10 cellular contexts compared by ENCODE assay signal in genomic region chr19:33804021-33804799, GRCh38. TPM values are rescaled to one million over a fixed set of nuclear protein-coding genes. Genes with fewer than 3 reads are reported as not detected.
DNase-seq lines count a peak whose midpoint lies in the region; ATAC-seq, FAIRE-seq and TF ChIP-seq lines count a peak whose summit lies in the region.
"Had no signal": no experiment of that assay in that cellular context is flagged by ENCODE, and none has a peak within 500 bp of the region (broad histone marks: within the 10 kb centered on the region; RNA-seq: fewer than 3 reads in every experiment).

No MANE protein-coding gene starts in this region.

- POLR2A ChIA-PET in IMR-90 (lab: Charles Lee; ENCODE audit: unreplicated experiment) (no interaction called here), H1 (lab: Charles Lee; ENCODE audit: partially characterized antibody) (interaction anchor here (1.3 to 2.1 kb wide), 4 partner anchors 9 to 16 kb away, joined by 5 to 8 read pairs (median 7); no protein-coding TSS in a partner anchor)

- H3K14ac ChIP-seq in IMR-90 (replicated peaks; ENCODE audit: low read depth, low read length) (no peak overlapping the region), H1 (ENCODE audit: insufficient read length) (no peak overlapping the region)

- H3K9ac ChIP-seq in IMR-90 (ENCODE audit: low read depth, low read length) (no peak overlapping the region), H1 (replicated peaks in 1 of 4; ENCODE audit: extremely low read depth in 1 of 4, low read depth in 3 of 4, low read length in 3 of 4) (no peak overlapping the region)

- peaks cover 13% of the 10 kb centered on the region for H3K27me3 Mint-ChIP-seq in stimulated activated naive CD8-positive, alpha-beta T cell treated with anti-CD3 and anti-CD28 coated beads, Interleukin-15, amount 100 ng/mL, for 72 hours

- H3K23ac ChIP-seq in IMR-90 (ENCODE audit: low read depth, low read length): no peak overlapping the region
- H3K23ac ChIP-seq in H1 (ENCODE audit: insufficient read length): no peak overlapping the region

- H3K4ac ChIP-seq in IMR-90 (ENCODE audit: low read depth, low read length): no peak overlapping the region
- H3K4ac ChIP-seq in H1 (replicated peaks; ENCODE audit: insufficient read length, low read depth, low read length): no peak overlapping the region

- no TSS peak for BruUV-seq in IMR-90 (replicated peaks; lab: Mats Ljungman, UMichigan)

- peak overlapping the region; percentile 79 for H2AK9ac ChIP-seq in IMR-90 (replicated peaks; ENCODE audit: low read depth, low read length, poor library complexity)

- H3K27me3 ChIP-seq in IMR-90 (ENCODE audit: control insufficient read depth, insufficient read depth, low read length) (no peaks in the 10 kb centered on the region), H1 (replicated peaks in 1 of 4; ENCODE audit: control insufficient read depth in 3 of 4, extremely low read depth in 1 of 4, insufficient read depth in 3 of 4, low read length in 3 of 4) (no peaks in the 10 kb centered on the region), thoracic aorta (replicated peaks; ENCODE audit: insufficient read depth) (no peaks in the 10 kb centered on the region)

- H3K56ac ChIP-seq in IMR-90 (ENCODE audit: extremely low read depth, insufficient read depth, low read length) (no peak overlapping the region), H1 (replicated peaks; ENCODE audit: insufficient read length, low read depth, low read length) (no peak overlapping the region)

- H2AK5ac ChIP-seq in IMR-90 (ENCODE audit: low read depth, low read length) (no peak overlapping the region), H1 (ENCODE audit: low read depth, low read length) (no peak overlapping the region)

- H3K79me1 ChIP-seq in IMR-90 (ENCODE audit: low read depth in 1 of 2, low read length in 2 of 2) (peaks cover 0 to 5% of the 10 kb centered on the region in 2 experiments; a peak in 1 of 4 replicates), H1 (ENCODE audit: low read depth, low read length) (peaks cover 6% of the 10 kb centered on the region; the same call in 1 of the 2 replicates)

- WGBS in IMR-90 (ENCODE audit: extremely low coverage in 2 of 2, insufficient read length in 1 of 2), 2 experiments: 88% methylated on average over 4 of the region's 10 CpGs; no CpG with 5 or more reads in 1 of the 2 experiments
- WGBS in H1 (ENCODE audit: extremely low coverage in 1 of 2, insufficient coverage in 1 of 2, insufficient read length in 1 of 2, insufficient replicate concordance in 2 of 2, low coverage in 1 of 2, low lambda C conversion rate in 2 of 2, missing lambda C conversion rate in 1 of 2), 2 experiments: 90% methylated on average over 10 of the region's 10 CpGs; no CpG with 5 or more reads in 1 of the 2 experiments

- H2AFZ ChIP-seq in IMR-90 (replicated peaks; ENCODE audit: low read length, poor library complexity) (peak overlapping the region; percentile 36), H1 (ENCODE audit: low read length) (no peak overlapping the region)

- H2BK120ac ChIP-seq in IMR-90 (ENCODE audit: low read depth, low read length): no peak overlapping the region
- H2BK120ac ChIP-seq in H1 (replicated peaks; ENCODE audit: low read depth, low read length): no peak overlapping the region

- no peaks in the 10 kb centered on the region for H3K9me3 ChIP-seq in IMR-90 (ENCODE audit: control insufficient read depth, insufficient read depth, low read length)
- no peaks in the 10 kb centered on the region for H3K9me3 ChIP-seq in H1 (ENCODE audit: insufficient read depth in 2 of 2, low read depth in 1 of 2, low read length in 1 of 2)
- H3K9me3 ChIP-seq in thoracic aorta: no peaks in the 10 kb centered on the region

- ATAC-seq in IMR-90 (ENCODE audit: low read depth) (peak; percentile 65), left lobe of liver (peak; percentile 91), thoracic aorta (ENCODE audit: insufficient number of reproducible peaks, low FRiP score, low read depth) (peak; percentile 84), HG03439 (IDR thresholded peaks at IDR 0.05; ENCODE audit: unreplicated experiment) (no peak)
- ATAC-seq in stimulated activated naive CD8-positive, alpha-beta T cell treated with anti-CD3 and anti-CD28 coated beads, Interleukin-15, amount 100 ng/mL, for 72 hours: no peak

- H3K4me1 ChIP-seq in IMR-90 (ENCODE audit: control insufficient read depth, insufficient read depth, low read length): no peaks in the 10 kb centered on the region; the same call in 1 of the 2 replicates
- peaks cover 4 to 11% (median 8%) of the 10 kb centered on the region in 4 experiments; a peak in 6 of 7 replicates for H3K4me1 ChIP-seq in H1 (replicated peaks in 1 of 4; ENCODE audit: control insufficient read depth in 3 of 4, insufficient read depth in 4 of 4, low read length in 3 of 4)
- peaks cover 0 to 34% of the 10 kb centered on the region in 2 donors for H3K4me1 ChIP-seq in thoracic aorta (ENCODE audit: control insufficient read depth in 1 of 2, low read depth in 2 of 2)

- H4K91ac ChIP-seq in IMR-90 (ENCODE audit: insufficient read depth, low read depth, low read length) (no peak overlapping the region), H1 (replicated peaks; ENCODE audit: insufficient read length, low read length) (no peak overlapping the region)

- H4K8ac ChIP-seq in IMR-90 (ENCODE audit: low read depth in 2 of 2, low read length in 2 of 2) (no peak overlapping the region), H1 (ENCODE audit: extremely low read depth, insufficient read depth, low read length) (peak overlapping the region; percentile 29; the same call in 1 of the 2 replicates)

- H3K18ac ChIP-seq in IMR-90 (ENCODE audit: low read depth, low read length): no peak overlapping the region
- H3K18ac ChIP-seq in H1 (ENCODE audit: extremely low read depth, low read length): no peak overlapping the region

- H3K27ac ChIP-seq in IMR-90 (ENCODE audit: insufficient read depth, low read length): no peak overlapping the region
- no peak overlapping the region for H3K27ac ChIP-seq in H1 (ENCODE audit: low read depth, low read length)
- H3K27ac ChIP-seq in thoracic aorta: peak overlapping the region; percentile 38 to 47

- TF ChIP-seq RAD21 in IMR-90 (IDR thresholded peaks at IDR 0.05; ENCODE audit: low read length): no peak
- no peak for TF ChIP-seq RAD21 in H1 (IDR thresholded peaks at IDR 0.05 in 1 of 2, conservative IDR thresholded peaks at IDR 0.05 in 1 of 2; ENCODE audit: low read depth in 2 of 2, low read length in 2 of 2)

- H2BK5ac ChIP-seq in IMR-90 (ENCODE audit: low read depth, low read length, poor library complexity, severe bottlenecking) (no peak overlapping the region), H1 (ENCODE audit: low read depth, low read length) (no peak overlapping the region)

- no peak for TF ChIP-seq POLR2A in IMR-90 (IDR thresholded peaks at IDR 0.05; ENCODE audit: low read depth, low read length)
- no peak for TF ChIP-seq POLR2A in H1 (IDR thresholded peaks at IDR 0.05; ENCODE audit: control extremely low read depth in 1 of 2, low read depth in 2 of 2, low read length in 2 of 2)

- H2BK20ac ChIP-seq in IMR-90 (ENCODE audit: low read depth, low read length) (no peak overlapping the region), H1 (ENCODE audit: low read length) (no peak overlapping the region)

- H3K4me3 ChIP-seq in IMR-90 (ENCODE audit: insufficient read depth, low read depth, low read length) (no peak overlapping the region), H1 (ENCODE audit: extremely low read depth in 1 of 4, insufficient read depth in 2 of 4, low read depth in 3 of 4, low read length in 4 of 4) (no peak overlapping the region), thoracic aorta (no peak overlapping the region)

- no peak for TF ChIP-seq CTCF in IMR-90 (conservative IDR thresholded peaks at IDR 0.05; ENCODE audit: low read depth, low read length)
- TF ChIP-seq CTCF in H1 (IDR thresholded peaks at IDR 0.05; ENCODE audit: control extremely low read depth in 1 of 3, insufficient read depth in 1 of 3, low read depth in 1 of 3, low read length in 3 of 3): no peak
- TF ChIP-seq CTCF in thoracic aorta (IDR thresholded peaks at IDR 0.05): no peak

- no peak for TF ChIP-seq EP300 in H1 (IDR thresholded peaks at IDR 0.05; ENCODE audit: borderline replicate concordance in 1 of 2, low read depth in 2 of 2, low read length in 2 of 2)

- no peak overlapping the region for H2BK15ac ChIP-seq in IMR-90 (ENCODE audit: low read depth, low read length)
- H2BK15ac ChIP-seq in H1 (ENCODE audit: low read length): no peak overlapping the region

- no peak overlapping the region for H3K4me2 ChIP-seq in IMR-90 (ENCODE audit: low read depth, low read length)
- H3K4me2 ChIP-seq in H1 (ENCODE audit: insufficient read depth in 1 of 2, low read depth in 2 of 2, low read length in 2 of 2): no peak overlapping the region

- DNase-seq in IMR-90 (peak; percentile 83), H1 (ENCODE audit: low read depth in 1 of 2, low spot score in 2 of 2) (no peak), left lobe of liver (ENCODE audit: low spot score) (peak; percentile 96), thoracic aorta (ENCODE audit: low spot score) (no peak), NCI-H2171 (lab: John Stamatoyannopoulos, UW) (no peak)
- no peak for DNase-seq in activated CD4-positive, alpha-beta T cell treated with anti-CD3 and anti-CD28 coated beads, Interleukin-2, amount 50 U/mL, for 1 hour
- no peak for DNase-seq in stimulated activated naive CD8-positive, alpha-beta T cell treated with anti-CD3 and anti-CD28 coated beads, Interleukin-15, amount 100 ng/mL, for 72 hours
- DNase-seq: DMS 273 treated with DMSO at 0.1 percent for 48 hours, NCI-H524 treated with DMSO at 0.1 percent for 48 hours had no signal

- H3K27ac Mint-ChIP-seq in stimulated activated naive CD8-positive, alpha-beta T cell treated with anti-CD3 and anti-CD28 coated beads, Interleukin-15, amount 100 ng/mL, for 72 hours: no peak overlapping the region

- dilution Hi-C loops in IMR-90 (cut with HindIII; ENCODE audit: low sequenced_read_pairs, unreplicated experiment): no loop called here

- H4K5ac ChIP-seq in IMR-90 (ENCODE audit: low read depth, low read length) (no peak overlapping the region), H1 (ENCODE audit: insufficient read length, low read depth, low read length) (no peak overlapping the region)

- H4K20me1 ChIP-seq in IMR-90 (ENCODE audit: insufficient read depth, low read length) (0 out of 2 replicates have a peak, but pooled peaks cover 6% of the 10 kb centered on the region), H1 (replicated peaks in 1 of 2; ENCODE audit: control insufficient read depth in 1 of 2, insufficient read depth in 2 of 2, low read length in 2 of 2) (peaks cover 15 to 16% of the 10 kb centered on the region in 2 experiments)

- no peak overlapping the region for H2BK12ac ChIP-seq in H1 (ENCODE audit: low read depth, low read length)

- no peaks in the 10 kb centered on the region for H3K23me2 ChIP-seq in H1 (ENCODE audit: low read depth, low read length)

- no peaks in the 10 kb centered on the region; the same call in 1 of the 2 replicates for H3K9me1 ChIP-seq in IMR-90 (ENCODE audit: insufficient read depth, low read length)

- no peak overlapping the region for H3K4me3 Mint-ChIP-seq in stimulated activated naive CD8-positive, alpha-beta T cell treated with anti-CD3 and anti-CD28 coated beads, Interleukin-15, amount 100 ng/mL, for 72 hours

- H3K9me3 Mint-ChIP-seq in stimulated activated naive CD8-positive, alpha-beta T cell treated with anti-CD3 and anti-CD28 coated beads, Interleukin-15, amount 100 ng/mL, for 72 hours: no peaks in the 10 kb centered on the region

- FAIRE-seq in H1 (lab: Jason Lieb, UNC): no peak

- H3K79me2 ChIP-seq in H1 (ENCODE audit: control insufficient read depth in 1 of 2, insufficient read depth in 2 of 2, low read length in 2 of 2): peaks cover 0 to 14% of the 10 kb centered on the region in 2 experiments; a peak in 1 of 4 replicates

- in situ Hi-C loops in IMR-90 (cut with MboI; ENCODE audit: low sequenced_read_pairs): no loop called here

- H3K4me1 Mint-ChIP-seq in stimulated activated naive CD8-positive, alpha-beta T cell treated with anti-CD3 and anti-CD28 coated beads, Interleukin-15, amount 100 ng/mL, for 72 hours: no peaks in the 10 kb centered on the region

- H3K36me3 ChIP-seq in IMR-90 (ENCODE audit: control insufficient read depth, insufficient read depth, low read length): peaks cover 54% of the 10 kb centered on the region
- peaks cover 5 to 28% (median 18%) of the 10 kb centered on the region in 4 experiments; a peak in 6 of 8 replicates for H3K36me3 ChIP-seq in H1 (ENCODE audit: control insufficient read depth in 2 of 4, insufficient read depth in 4 of 4, low read length in 3 of 4)
- H3K36me3 ChIP-seq in thoracic aorta: peaks cover 26% of the 10 kb centered on the region

- intact Hi-C loops in IMR-90 (cut with micrococcal nuclease): no loop called here

- CTCF ChIA-PET in IMR-90 (lab: Yijun Ruan, JAX) (no interaction called here), H1 (lab: Charles Lee; ENCODE audit: partially characterized antibody) (interaction anchor here (0.7 to 1.9 kb wide), 5 partner anchors 9 to 230 kb away, joined by 3 to 7 read pairs (median 3); no protein-coding TSS in a partner anchor)

RNA-seq across cellular contexts. Expression of gene KCTD15, which starts 7.5 kb away (rescaled TPM):
- 13.6 and 16.3 TPM in 2 replicates for total RNA-seq in IMR-90 (2012; rRNA removed)
- 19.6 and 22.5 TPM in 2 replicates for polyA plus RNA-seq in IMR-90 (2012; rRNA removed)
- 12.0 and 16.7 TPM in 2 replicates for polyA plus RNA-seq in IMR-90 (2012; cell fraction: cytosol; rRNA removed)
- 54.5 and 105 TPM in 2 replicates for polyA plus RNA-seq in IMR-90 (2012; cell fraction: nucleus; rRNA removed; ENCODE audit: low replicate concordance)
- 25.1 and 25.5 TPM in 2 replicates for total RNA-seq in H1 (2021; fragmentation: NEBNext Ultra II Directional; extraction: Animal tissue kit (Norgen Biotek cat#: 25700))
- 27.0 and 51.8 TPM in 2 replicates for polyA plus RNA-seq in H1 (2011; rRNA removed)
- polyA plus RNA-seq in H1 (2011; cell fraction: cytosol; rRNA removed): 48.8 TPM
- 79.7 TPM for polyA plus RNA-seq in H1 (2011; cell fraction: nucleus; rRNA removed)
- 15.0 to 22.9 TPM (median 20.8 TPM) in 4 replicates for polyA plus RNA-seq in H1 (2012, experiment 1 of 2)
- 16.1 TPM for polyA plus RNA-seq in H1 (2012, experiment 2 of 2)
- polyA plus RNA-seq in H1 (2013, experiment 1 of 2): 13.7 TPM
- 12.4 TPM for polyA plus RNA-seq in H1 (2013, experiment 2 of 2)
- polyA minus RNA-seq in H1 (2011; rRNA and poly(A)+ RNA removed): 20.1 and 20.2 TPM in 2 replicates
- polyA minus RNA-seq in H1 (2011; cell fraction: cytosol; rRNA and poly(A)+ RNA removed): 14.8 TPM
- polyA minus RNA-seq in H1 (2011; cell fraction: nucleus; rRNA and poly(A)+ RNA removed): 15.7 TPM
- total RNA-seq in left lobe of liver: 17.0 TPM
- total RNA-seq in thoracic aorta: 10 to 100 TPM; 57.5 to 72.2 TPM

Comparison
In these comparisons a context has a peak if more than half of its experiments do, and no peak if none do; other contexts are left out.
1. ATAC-seq: peak in IMR-90 (single experiment), left lobe of liver (single experiment) and thoracic aorta (single experiment); none in stimulated activated naive CD8-positive, alpha-beta T cell treated with anti-CD3 and anti-CD28 coated beads, Interleukin-15, amount 100 ng/mL, for 72 hours (single experiment) and HG03439 (single experiment).
2. DNase-seq: peak in IMR-90 (single experiment) and left lobe of liver (single experiment); none in H1 (0 of 2), thoracic aorta (single experiment), activated CD4-positive, alpha-beta T cell treated with anti-CD3 and anti-CD28 coated beads, Interleukin-2, amount 50 U/mL, for 1 hour (single experiment), NCI-H2171 (single experiment) and stimulated activated naive CD8-positive, alpha-beta T cell treated with anti-CD3 and anti-CD28 coated beads, Interleukin-15, amount 100 ng/mL, for 72 hours (0 of 2).
3. H3K27ac ChIP-seq: peak in thoracic aorta (2 of 2); none in IMR-90 (single experiment) and H1 (single experiment).